In genomic region chr12:76739896-76740295, GRCh38 we compare ENCODE assay signal across 1 cellular context.
TF ChIP-seq lines count a peak whose summit lies in the region.

No MANE protein-coding gene starts in this region.

TF ChIP-seq in GM23338, 12 proteins besides CTCF, POLR2A, EP300 and RAD21 (continued from another document):
- TF ChIP-seq REST (IDR thresholded peaks at IDR 0.05; ENCODE audit: unreplicated experiment) (no peak), POLR2AphosphoS5 (IDR thresholded peaks at IDR 0.05; ENCODE audit: low read depth) (no peak), ETS1 (IDR thresholded peaks at IDR 0.05) (no peak), JUNB (IDR thresholded peaks at IDR 0.05; ENCODE audit: unreplicated experiment) (no peak)
